In the genomic region with DNA sequence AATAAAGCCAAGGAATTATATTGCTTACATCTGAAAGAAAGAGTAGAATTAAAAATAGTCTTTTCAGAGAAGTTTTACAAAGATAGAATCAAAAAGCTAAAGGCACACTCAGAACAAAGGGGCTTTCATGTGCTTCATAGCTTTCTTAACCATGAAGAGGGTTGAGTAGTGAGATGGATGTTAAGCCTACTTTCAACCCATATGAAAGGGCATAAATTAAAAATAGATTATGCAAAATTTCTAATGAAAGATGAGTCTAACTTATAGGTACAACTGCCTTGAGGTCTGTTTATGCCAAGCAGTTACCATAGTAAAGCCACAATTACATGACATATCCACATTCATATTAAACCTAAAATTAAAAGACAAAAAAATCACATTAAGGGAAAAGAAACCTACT, we compare ENCODE assay signal across 14 cellular contexts.
DNase-seq lines count a peak whose midpoint lies in the region; ATAC-seq and FAIRE-seq lines count a peak whose summit lies in the region.
"Had no signal": no experiment of that assay in that cellular context is flagged by ENCODE, and none has a peak within 500 bp of the region (broad histone marks: within the 10 kb centered on the region; RNA-seq: fewer than 3 reads in every experiment).

No MANE protein-coding gene starts in this region.

- peak; percentile 76 for FAIRE-seq in GM18507 (lab: Jason Lieb, UNC)

- ATAC-seq in GM19463 (IDR thresholded peaks at IDR 0.05; ENCODE audit: unreplicated experiment) (peak; percentile 63), HG02798 (IDR thresholded peaks at IDR 0.05; ENCODE audit: poor library complexity, unreplicated experiment) (peak; percentile 89), HG03354 (IDR thresholded peaks at IDR 0.05; ENCODE audit: poor library complexity, severe bottlenecking, unreplicated experiment) (peak; percentile 91)
- ATAC-seq: left ventricle myocardium superior, upper lobe of right lung had no signal

- DNase-seq in GM18507 (ENCODE audit: extremely low spot score, insufficient read length, low read depth) = no peak
- DNase-seq in NCI-H1694 (lab: John Stamatoyannopoulos, UW) = no peak
- DNase-seq in hippocampal formation (lab: John Stamatoyannopoulos, UW) = no peak
- no peak for DNase-seq in NCI-H82 (lab: John Stamatoyannopoulos, UW)
- no peak for DNase-seq in superior temporal gyrus (ENCODE audit: extremely low spot score)
- DNase-seq: ACHN; activated CD4-positive, alpha-beta memory T cell treated with anti-CD3 and anti-CD28 coated beads for 36 hours; activated naive CD4-positive, alpha-beta T cell treated with Interleukin-2 at 50 U/mL for 16 hours; left ventricle myocardium superior; T-helper 2 cell; upper lobe of right lung had no signal
